ENCODE assay signal across 15 cellular contexts in genomic region chr1:115196291-115196690, GRCh38.
DNase-seq lines count a peak whose midpoint lies in the region; ATAC-seq and TF ChIP-seq lines count a peak whose summit lies in the region.
"Had no signal": no experiment of that assay in that cellular context is flagged by ENCODE, and none has a peak within 500 bp of the region (broad histone marks: within the 10 kb centered on the region; RNA-seq: fewer than 3 reads in every experiment).

No MANE protein-coding gene starts in this region.

- intact Hi-C loops in esophagus muscularis mucosa (cut with DNase I) (no loop called here), gastrocnemius medialis (cut with DNase I; ENCODE audit: low total_unique reads) (no loop called here)

- no peak overlapping the region for H3K27ac ChIP-seq in esophagus muscularis mucosa (replicated peaks in 1 of 4)
- H3K27ac ChIP-seq in gastrocnemius medialis = peak overlapping the region in 3 of 4 donors; percentile 20 to 57 (median 31)

- TF ChIP-seq EP300 in esophagus muscularis mucosa (IDR thresholded peaks at IDR 0.05) = no peak

- H3K27me3 ChIP-seq in esophagus muscularis mucosa = peaks cover 0 to 6% (median 0%) of the 10 kb centered on the region in 4 donors
- no peaks in the 10 kb centered on the region for H3K27me3 ChIP-seq in gastrocnemius medialis

- no peaks in the 10 kb centered on the region for H3K9me3 ChIP-seq in esophagus muscularis mucosa
- no peaks in the 10 kb centered on the region for H3K9me3 ChIP-seq in gastrocnemius medialis
- H3K9me3 ChIP-seq: HAP-1 had no signal

- ATAC-seq in gastrocnemius medialis (peak in 1 of 2 donors; percentile 34), esophagus mucosa (no peak), HG02970 (IDR thresholded peaks at IDR 0.05; ENCODE audit: low FRiP score, unreplicated experiment) (no peak)

- TF ChIP-seq CTCF in esophagus muscularis mucosa (IDR thresholded peaks at IDR 0.05) (no peak), gastrocnemius medialis (IDR thresholded peaks at IDR 0.05 in 4 of 5, conservative IDR thresholded peaks at IDR 0.05 in 1 of 5) (no peak)

- H3K4me1 ChIP-seq in esophagus muscularis mucosa (peaks cover 0 to 6% (median 0%) of the 10 kb centered on the region in 4 donors), gastrocnemius medialis (peaks cover 4 to 59% of the 10 kb centered on the region in 2 donors)
- H3K4me1 ChIP-seq: HAP-1 had no signal

- no peak overlapping the region for H3K4me3 ChIP-seq in esophagus muscularis mucosa
- no peak overlapping the region for H3K4me3 ChIP-seq in gastrocnemius medialis
- H3K4me3 ChIP-seq: HAP-1 had no signal

- H3K36me3 ChIP-seq in esophagus muscularis mucosa (no peaks in the 10 kb centered on the region), gastrocnemius medialis (no peaks in the 10 kb centered on the region)
- H3K36me3 ChIP-seq: HAP-1 had no signal

- TF ChIP-seq POLR2A in esophagus muscularis mucosa (IDR thresholded peaks at IDR 0.05; ENCODE audit: low read depth) (no peak), gastrocnemius medialis (IDR thresholded peaks at IDR 0.05) (no peak)

- WGBS in esophagus muscularis mucosa = 91% methylated on average over 1 of the region's 1 CpG

- in situ Hi-C loops in gastrocnemius medialis (cut with MboI; ENCODE audit: low sequenced_read_pairs in 4 of 4) = loop anchor here in 2 of 4 donors (25.0 kb wide), 1 partner anchor 566 kb away; the partner anchor contains the start of gene CASQ2 (in 2 of the 2)

- peak; percentile 18 for DNase-seq in cerebellar cortex (ENCODE audit: low spot score)
- DNase-seq in esophagus muscularis mucosa (ENCODE audit: extremely low spot score) = peak; percentile 42
- DNase-seq in gastrocnemius medialis = peak in 1 of 2 donors; percentile 21
- no peak for DNase-seq in NCI-H1436 treated with DMSO at 0.1 percent for 48 hours (lab: John Stamatoyannopoulos, UW)
- DNase-seq: C1 segment of cervical spinal cord; Calu3; CD4-positive, alpha-beta memory T cell; COR-L47; DMS53; DMS79 treated with DMSO at 0.1 percent for 48 hours; GOT3; HFFc6 had no signal

Comparison
In these comparisons a context has a peak if more than half of its experiments do, and no peak if none do; other contexts are left out.
1. H3K27ac ChIP-seq: peak in gastrocnemius medialis (3 of 4); none in esophagus muscularis mucosa (0 of 4).